24 cellular contexts compared by ENCODE assay signal in the genomic region with DNA sequence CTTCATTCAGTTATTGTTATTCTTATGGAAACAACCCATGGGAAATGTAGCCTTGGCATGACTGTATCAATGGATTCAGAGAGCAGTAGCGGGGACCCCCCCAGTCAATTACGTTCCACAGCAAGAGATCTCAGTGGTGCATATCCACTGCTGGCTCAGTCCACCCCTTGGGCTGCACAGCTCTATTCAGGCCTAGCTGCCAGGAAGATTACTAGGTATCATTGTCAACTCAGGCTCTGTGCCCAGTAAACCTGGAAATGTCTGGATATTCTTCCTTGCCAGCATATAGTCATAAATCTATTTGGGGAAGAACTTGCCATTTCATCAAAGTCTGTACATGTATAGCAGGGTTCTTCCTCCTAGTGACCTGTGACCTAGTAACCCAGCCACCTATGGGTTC.
"Had no signal": no experiment of that assay in that cellular context is flagged by ENCODE, and none has a peak within 500 bp of the region (broad histone marks: within the 10 kb centered on the region; RNA-seq: fewer than 3 reads in every experiment).

No MANE protein-coding gene starts in this region.

- H3K27me3 ChIP-seq: colonic mucosa, esophagus squamous epithelium, gastrocnemius medialis, heart right ventricle, left lung had no signal

- ATAC-seq: effector memory CD8-positive, alpha-beta T cell; esophagus mucosa; gastrocnemius medialis; heart right ventricle; left cardiac atrium; left lung; left ventricle myocardium superior; lower lobe of right lung; mucosa of descending colon had no signal

- H3K27ac Mint-ChIP-seq: dendritic cell treated with granulocyte-macrophage colony-stimulating factor and Interleukin-4, amounts not matched to agents 40 ng/mL and 50 ng/mL, for 4 days; effector memory CD8-positive, alpha-beta T cell; endodermal cell; mesothelial cell of epicardium had no signal

- DNase-seq: colonic mucosa; cortex of kidney; effector CD8-positive, alpha-beta T cell; effector memory CD8-positive, alpha-beta T cell; endodermal cell; erythroblast; esophagus squamous epithelium; foreskin fibroblast; foreskin melanocyte; gastrocnemius medialis; glutamatergic neuron; head of caudate nucleus; heart right ventricle; hippocampal formation; left cardiac atrium; left lung; left ventricle myocardium superior; lower lobe of right lung; mesenchymal stem cell; mucosa of descending colon had no signal

- H3K4me1 ChIP-seq: colonic mucosa, esophagus squamous epithelium, heart right ventricle, left lung, lower lobe of right lung had no signal

- H3K4me3 Mint-ChIP-seq: dendritic cell treated with granulocyte-macrophage colony-stimulating factor and Interleukin-4, amounts not matched to agents 40 ng/mL and 50 ng/mL, for 4 days; effector memory CD8-positive, alpha-beta T cell; endodermal cell; mesothelial cell of epicardium had no signal

- H3K4me3 ChIP-seq: colonic mucosa, esophagus squamous epithelium, gastrocnemius medialis, heart right ventricle, left lung, lower lobe of right lung, mucosa of descending colon had no signal

- H3K36me3 ChIP-seq: colonic mucosa, left lung had no signal

- H3K9me3 ChIP-seq: colonic mucosa, esophagus squamous epithelium, gastrocnemius medialis, heart right ventricle, left lung, lower lobe of right lung, mucosa of descending colon had no signal

- H3K27ac ChIP-seq: colonic mucosa, epithelial cell of prostate, esophagus squamous epithelium, gastrocnemius medialis, heart right ventricle, left lung, lower lobe of right lung had no signal

- H3K27me3 Mint-ChIP-seq: dendritic cell treated with granulocyte-macrophage colony-stimulating factor and Interleukin-4, amounts not matched to agents 40 ng/mL and 50 ng/mL, for 4 days had no signal

- H3K4me1 Mint-ChIP-seq: endodermal cell had no signal

- H3K9me3 Mint-ChIP-seq: dendritic cell treated with granulocyte-macrophage colony-stimulating factor and Interleukin-4, amounts not matched to agents 40 ng/mL and 50 ng/mL, for 4 days; effector memory CD8-positive, alpha-beta T cell; endodermal cell; mesothelial cell of epicardium had no signal
